In genomic region chr6:91081452-91082067, GRCh38 we compare ENCODE assay signal across 8 cellular contexts.
DNase-seq lines count a peak whose midpoint lies in the region; ATAC-seq, FAIRE-seq and TF ChIP-seq lines count a peak whose summit lies in the region.

No MANE protein-coding gene starts in this region.

- CTCF ChIA-PET in A549 (lab: Yijun Ruan, JAX), result interaction anchor here (0.7 to 1.7 kb wide), 4 partner anchors 8 to 17 kb away, joined by 3 to 6 read pairs (median 4); no protein-coding TSS in a partner anchor

- POLR2A ChIA-PET in A549 (lab: Yijun Ruan, JAX), result no interaction called here

- TF ChIP-seq CTCF in A549 (IDR thresholded peaks at IDR 0.05) (peak; percentile 67), tibial artery (IDR thresholded peaks at IDR 0.05) (peak; percentile 31 to 39)

- H3K9me3 ChIP-seq in A549 (no peaks in the 10 kb centered on the region), tibial artery (no peaks in the 10 kb centered on the region)

- no peak overlapping the region for H3K4me3 ChIP-seq in A549
- H3K4me3 ChIP-seq in tibial artery, result no peak overlapping the region

- intact Hi-C loops in tibial artery (cut with DNase I; ENCODE audit: low total_unique reads), result no loop called here

- no peak overlapping the region for H3K27ac ChIP-seq in A549
- H3K27ac ChIP-seq in tibial artery, result no peak overlapping the region

- no peaks in the 10 kb centered on the region for H3K36me3 ChIP-seq in tibial artery

- H3K4me2 ChIP-seq in A549, result no peak overlapping the region

- TF ChIP-seq RAD21 in A549 (conservative IDR thresholded peaks at IDR 0.05 in 1 of 2, IDR thresholded peaks at IDR 0.05 in 1 of 2), result peak; percentile 61 to 62

- H3K4me1 ChIP-seq in A549 (no peaks in the 10 kb centered on the region), tibial artery (no peaks in the 10 kb centered on the region)

- FAIRE-seq in A549 (lab: Jason Lieb, UNC), result no peak
- FAIRE-seq in GM12892 (lab: Jason Lieb, UNC), result peak; percentile 42

- peak; percentile 64 to 73; a peak in 5 of 6 replicates for ATAC-seq in A549
- peak; percentile 80 for ATAC-seq in HG02885 (IDR thresholded peaks at IDR 0.05; ENCODE audit: poor library complexity, unreplicated experiment)

- DNase-seq in A549 (ENCODE audit: low read depth in 1 of 2, low spot score in 1 of 2), result peak; percentile 2 to 37
- DNase-seq in GM12892 (ENCODE audit: insufficient read length), result peak; percentile 5
- DNase-seq in NCI-H2196 (lab: John Stamatoyannopoulos, UW; ENCODE audit: unreplicated experiment), result peak; percentile 68
- DNase-seq in amniotic stem cell (lab: John Stamatoyannopoulos, UW), result peak; percentile 1
- peak; percentile 74 for DNase-seq in iPS DF 4.7 (ENCODE audit: extremely low read depth, low spot score)
- no peak for DNase-seq in tibial artery
- no peak for DNase-seq in stimulated activated CD4-positive, alpha-beta T cell treated with anti-CD3 and anti-CD28 coated beads, Interleukin-15, amount 100 ng/mL, for 24 hours

- H3K27me3 ChIP-seq in tibial artery, result no peaks in the 10 kb centered on the region

- TF ChIP-seq EP300 in A549 (IDR thresholded peaks at IDR 0.05), result no peak

- TF ChIP-seq POLR2A in A549 (IDR thresholded peaks at IDR 0.05; ENCODE audit: low read length) (no peak), GM12892 (IDR thresholded peaks at IDR 0.05; ENCODE audit: low read depth, low read length) (no peak)

- 11% methylated on average over 6 of the region's 6 CpGs for WGBS in A549 (ENCODE audit: missing lambda C conversion rate)

TF ChIP-seq in A549, 52 proteins besides CTCF, POLR2A, EP300 and RAD21:
- 0 out of 4 replicates have a peak, but pooled peaks of 1 of the 2 experiments have one; percentile 12 for TF ChIP-seq CEBPB (IDR thresholded peaks at IDR 0.05)
- TF ChIP-seq HOXB5 (CRISPR knock-in tag; IDR thresholded peaks at IDR 0.05), result no peak
- TF ChIP-seq FOSL2 (IDR thresholded peaks at IDR 0.05), result no peak
- no peak for TF ChIP-seq FOSL2 (CRISPR knock-in tag; IDR thresholded peaks at IDR 0.05)
- no peak for TF ChIP-seq POLR2AphosphoS2 (conservative IDR thresholded peaks at IDR 0.05; ENCODE audit: low read length)
- TF ChIP-seq HEYL (CRISPR knock-in tag; IDR thresholded peaks at IDR 0.05), result no peak
- no peak for TF ChIP-seq HOXA7 (CRISPR knock-in tag; IDR thresholded peaks at IDR 0.05)
- TF ChIP-seq MAX (IDR thresholded peaks at IDR 0.05), result no peak
- peak; percentile 37; the same call in 2 of the 3 replicates for TF ChIP-seq SMC3 (IDR thresholded peaks at IDR 0.05)
- TF ChIP-seq MYC (IDR thresholded peaks at IDR 0.05; ENCODE audit: borderline replicate concordance, low read length), result no peak
- no peak for TF ChIP-seq BHLHE40 (IDR thresholded peaks at IDR 0.05; ENCODE audit: low read depth, low read length)
- TF ChIP-seq HMGXB4 (CRISPR knock-in tag; IDR thresholded peaks at IDR 0.05; ENCODE audit: borderline replicate concordance), result no peak
- no peak for TF ChIP-seq EHF (CRISPR knock-in tag; IDR thresholded peaks at IDR 0.05)

Comparison
In these comparisons a context has a peak if more than half of its experiments do, and no peak if none do; other contexts are left out.
1. DNase-seq: peak in A549 (2 of 2), GM12892 (single experiment), NCI-H2196 (single experiment), amniotic stem cell (single experiment) and iPS DF 4.7 (single experiment); none in tibial artery (0 of 2) and stimulated activated CD4-positive, alpha-beta T cell treated with anti-CD3 and anti-CD28 coated beads, Interleukin-15, amount 100 ng/mL, for 24 hours (single experiment).